ENCODE assay signal across 8 cellular contexts in the genomic region with DNA sequence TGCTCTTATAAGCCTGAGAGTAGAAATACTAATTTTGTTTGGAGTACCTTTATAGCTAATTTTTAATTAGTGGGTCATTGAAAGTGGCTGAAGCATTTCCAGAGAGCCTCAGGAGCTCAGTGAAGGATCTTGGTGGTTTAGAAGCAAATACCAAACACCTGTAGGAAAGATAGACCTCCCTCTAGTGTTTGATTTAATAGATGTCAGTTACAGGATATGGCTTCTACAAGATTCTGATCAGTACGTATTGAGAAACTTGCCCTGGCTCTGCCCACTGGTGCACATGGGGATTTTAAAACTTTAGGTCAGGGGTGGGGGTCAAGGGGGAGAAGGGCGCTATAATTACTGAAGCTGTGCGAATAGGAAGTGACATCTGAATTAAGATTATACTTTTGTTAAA.
A peak's percentile ranks its signal among the peaks of the same experiment; 100 is the strongest.
DNase-seq lines count a peak whose midpoint lies in the region; ATAC-seq and TF ChIP-seq lines count a peak whose summit lies in the region.

No MANE protein-coding gene starts in this region.

- intact Hi-C loops in OCI-LY7 (cut with micrococcal nuclease; ENCODE audit: unreplicated experiment), result loop anchor here (2.0 kb wide), 1 partner anchor 74 kb away; no protein-coding TSS in a partner anchor
- intact Hi-C loops in right lobe of liver (cut with DNase I), result no loop called here

- DNase-seq in OCI-LY7 (ENCODE audit: low spot score), result peak; percentile 59
- no peak for DNase-seq in right lobe of liver
- no peak for DNase-seq in NCI-H1417 treated with DMSO at 0.1 percent for 48 hours (lab: John Stamatoyannopoulos, UW)
- DNase-seq in caudate nucleus (lab: John Stamatoyannopoulos, UW), result no peak
- DNase-seq in activated CD4-positive, alpha-beta T cell treated with anti-CD3 and anti-CD28 coated beads for 1 hour, result no peak

- H3K79me2 ChIP-seq in OCI-LY7 (ENCODE audit: insufficient read depth, low read depth, low read length), result peaks cover 85% of the 10 kb centered on the region; the same call in 1 of the 2 replicates

- no peak overlapping the region for H3K4me3 ChIP-seq in GM12875 (ENCODE audit: low read depth, low read length)
- H3K4me3 ChIP-seq in OCI-LY7 (ENCODE audit: low read depth, low read length, poor library complexity, severe bottlenecking), result no peak overlapping the region
- H3K4me3 ChIP-seq in right lobe of liver, result no peak overlapping the region

- TF ChIP-seq CTCF in GM12875 (IDR thresholded peaks at IDR 0.05; ENCODE audit: borderline replicate concordance, insufficient read depth, low read depth, low read length) (peak; percentile 25; the same call in 1 of the 2 replicates), OCI-LY7 (conservative IDR thresholded peaks at IDR 0.05; ENCODE audit: low read length) (peak; percentile 80), right lobe of liver (IDR thresholded peaks at IDR 0.05) (peak; percentile 36 to 53 (median 44))

- no peak overlapping the region for H2AFZ ChIP-seq in OCI-LY7 (ENCODE audit: low read length)

- no peaks in the 10 kb centered on the region for H3K9me2 ChIP-seq in OCI-LY7 (ENCODE audit: insufficient read depth, low read length)

- no peak for TF ChIP-seq POLR2A in right lobe of liver (IDR thresholded peaks at IDR 0.05)

- H3K4me2 ChIP-seq in OCI-LY7 (ENCODE audit: low read length), result no peak overlapping the region

- POLR2A ChIA-PET in OCI-LY7 (lab: Charles Lee), result interaction anchor here (0.6 to 2.4 kb wide), 8 partner anchors 10 to 24 kb away, joined by 3 to 14 read pairs (median 3); no protein-coding TSS in a partner anchor

- H3K36me3 ChIP-seq in OCI-LY7 (ENCODE audit: insufficient read depth, low read length) (peaks cover 80% of the 10 kb centered on the region), right lobe of liver (no peaks in the 10 kb centered on the region)

- CTCF ChIA-PET in OCI-LY7 (lab: Charles Lee; ENCODE audit: unreplicated experiment), result interaction anchor here (0.6 to 0.7 kb wide), 2 partner anchors 11 to 76 kb away, joined by 3 read pairs; no protein-coding TSS in a partner anchor

- H3K9me3 ChIP-seq in OCI-LY7 (ENCODE audit: low read length) (peaks cover 19% of the 10 kb centered on the region), right lobe of liver (no peaks in the 10 kb centered on the region)

- no TSS peak for BruUV-seq in OCI-LY7 (replicated peaks; lab: Mats Ljungman, UMichigan)

- H3K27me3 ChIP-seq in right lobe of liver, result no peaks in the 10 kb centered on the region

- H4K20me1 ChIP-seq in OCI-LY7 (ENCODE audit: insufficient read depth, low read length), result no peaks in the 10 kb centered on the region

- H3K27ac ChIP-seq in OCI-LY7 (ENCODE audit: low read depth, low read length, poor library complexity, severe bottlenecking), result no peak overlapping the region
- H3K27ac ChIP-seq in right lobe of liver, result no peak overlapping the region
- no peak overlapping the region for H3K27ac ChIP-seq in caudate nucleus (ENCODE audit: low read depth, low read length)

- 32% methylated on average over 3 of the region's 3 CpGs for WGBS in right lobe of liver (ENCODE audit: insufficient coverage, low coverage, low lambda C conversion rate, missing lambda C conversion rate)

- H3K4me1 ChIP-seq in OCI-LY7 (ENCODE audit: insufficient read depth, low read length, poor library complexity, severe bottlenecking), result peaks cover 18% of the 10 kb centered on the region
- no peaks in the 10 kb centered on the region for H3K4me1 ChIP-seq in right lobe of liver

- peak; percentile 64 for ATAC-seq in GM21825 (IDR thresholded peaks at IDR 0.05; ENCODE audit: unreplicated experiment)
- ATAC-seq in right lobe of liver, result peak; percentile 93 to 96 (median 94)
- no peak for ATAC-seq in HG02623 (IDR thresholded peaks at IDR 0.05; ENCODE audit: unreplicated experiment)

Comparison
In these comparisons a context has a peak if more than half of its experiments do, and no peak if none do; other contexts are left out.
1. CTCF ChIP-seq: peak in every context shown above with its lines; median percentile 80 in OCI-LY7; 44 in right lobe of liver; 25 in GM12875.